Comparison of ENCODE assay signal across 3 cellular contexts in the genomic region with DNA sequence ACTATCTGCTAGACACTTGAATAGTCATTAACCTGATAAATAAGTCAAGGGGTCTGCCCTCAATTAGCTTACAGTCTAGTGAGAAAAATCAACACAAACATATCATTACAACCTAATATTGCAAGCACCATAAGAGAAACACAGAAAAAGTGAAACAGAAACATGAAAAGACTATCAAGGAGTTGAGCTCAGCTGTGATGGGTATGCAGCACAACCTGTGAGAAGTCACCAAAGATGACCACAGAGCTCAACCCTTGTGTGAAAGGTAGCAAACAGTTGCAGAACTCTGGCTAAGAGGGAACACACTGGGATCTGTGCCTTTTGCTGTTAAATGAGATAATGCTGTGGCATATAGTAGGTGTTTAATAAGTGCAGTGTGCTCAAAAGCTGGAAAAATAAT.
"Had no signal": no experiment of that assay in that cellular context is flagged by ENCODE, and none has a peak within 500 bp of the region (broad histone marks: within the 10 kb centered on the region; RNA-seq: fewer than 3 reads in every experiment).

No MANE protein-coding gene starts in this region.

- H3K4me3 ChIP-seq: GM12878 had no signal

- ATAC-seq: GM12878 had no signal

- DNase-seq: GDM1, GF-D8 had no signal
